ENCODE assay signal across 37 cellular contexts in genomic region chr11:128927108-128927461, GRCh38. TPM values are rescaled to one million over a fixed set of nuclear protein-coding genes. Genes with fewer than 3 reads are reported as not detected.
"Had no signal": no experiment of that assay in that cellular context is flagged by ENCODE, and none has a peak within 500 bp of the region (broad histone marks: within the 10 kb centered on the region; RNA-seq: fewer than 3 reads in every experiment).

No MANE protein-coding gene starts in this region.

- H3K27me3 Mint-ChIP-seq: activated CD4-positive, alpha-beta memory T cell treated with anti-CD3 and anti-CD28 coated beads, Interleukin-2, amount 10 ng/mL, durations not matched to agents 7 days and 5 days had no signal

- H3K27ac Mint-ChIP-seq: activated B cell treated with CpG ODN at 0.5 μM for 24 hours; activated CD4-positive, alpha-beta memory T cell treated with anti-CD3 and anti-CD28 coated beads, Interleukin-2, amount 10 ng/mL, durations not matched to agents 7 days and 5 days; activated CD8-positive, alpha-beta memory T cell treated with anti-CD3 and anti-CD28 coated beads, Interleukin-2, amount 10 ng/mL, durations not matched to agents 7 days and 5 days; activated naive CD4-positive, alpha-beta T cell treated with anti-CD3 and anti-CD28 coated beads, Interleukin-2, amount 10 ng/mL, durations not matched to agents 7 days and 5 days; activated naive CD8-positive, alpha-beta T cell; activated naive CD8-positive, alpha-beta T cell treated with anti-CD3 and anti-CD28 coated beads, Interleukin-2, amount 50 U/mL, for 24 hours had no signal

- H3K36me3 Mint-ChIP-seq: activated CD8-positive, alpha-beta memory T cell treated with anti-CD3 and anti-CD28 coated beads, Interleukin-2, amount 10 ng/mL, durations not matched to agents 7 days and 5 days; activated naive CD4-positive, alpha-beta T cell treated with anti-CD3 and anti-CD28 coated beads, Interleukin-2, amount 10 ng/mL, durations not matched to agents 7 days and 5 days; activated naive CD8-positive, alpha-beta T cell; brain had no signal

- H3K27ac ChIP-seq: RWPE1 had no signal

- FAIRE-seq: bronchial epithelial cell, RCC 7860 had no signal

- H3K9me3 Mint-ChIP-seq: activated B cell treated with CpG ODN at 0.5 μM for 24 hours; activated CD4-positive, alpha-beta memory T cell treated with anti-CD3 and anti-CD28 coated beads, Interleukin-2, amount 10 ng/mL, durations not matched to agents 7 days and 5 days; activated naive CD4-positive, alpha-beta T cell treated with anti-CD3 and anti-CD28 coated beads, Interleukin-2, amount 10 ng/mL, durations not matched to agents 7 days and 5 days; activated naive CD8-positive, alpha-beta T cell treated with anti-CD3 and anti-CD28 coated beads, Interleukin-2, amount 50 U/mL, for 24 hours had no signal

- H3K27me3 ChIP-seq: MG63 had no signal

- H3K36me3 ChIP-seq: MG63 had no signal

- H3K4me3 ChIP-seq: MG63 had no signal

- H3K9me3 ChIP-seq: MG63 had no signal

- H3K4me3 Mint-ChIP-seq: activated B cell treated with CpG ODN at 0.5 μM for 24 hours; activated CD4-positive, alpha-beta memory T cell treated with anti-CD3 and anti-CD28 coated beads, Interleukin-2, amount 10 ng/mL, durations not matched to agents 7 days and 5 days; activated CD8-positive, alpha-beta memory T cell treated with anti-CD3 and anti-CD28 coated beads, Interleukin-2, amount 10 ng/mL, durations not matched to agents 7 days and 5 days; activated naive CD4-positive, alpha-beta T cell treated with anti-CD3 and anti-CD28 coated beads, Interleukin-2, amount 10 ng/mL, durations not matched to agents 7 days and 5 days; activated naive CD8-positive, alpha-beta T cell; activated naive CD8-positive, alpha-beta T cell treated with anti-CD3 and anti-CD28 coated beads, Interleukin-2, amount 50 U/mL, for 24 hours; brain had no signal

- ATAC-seq: activated CD8-positive, alpha-beta memory T cell treated with anti-CD3 and anti-CD28 coated beads, Interleukin-2, amount 10 ng/mL, durations not matched to agents 7 days and 5 days; activated naive CD8-positive, alpha-beta T cell treated with anti-CD3 and anti-CD28 coated beads, Interleukin-2, amount 50 U/mL, for 24 hours; PC-3; Right ventricle myocardium inferior had no signal

- DNase-seq: activated B cell treated with CpG ODN at 0.5 μM for 24 hours; activated CD4-positive, alpha-beta memory T cell treated with anti-CD3 and anti-CD28 coated beads, Interleukin-2, amount 10 ng/mL, durations not matched to agents 7 days and 5 days; activated CD4-positive, alpha-beta T cell treated with anti-CD3 and anti-CD28 coated beads for 48 hours; activated CD4-positive, CD25-positive, alpha-beta regulatory T cell treated with anti-CD3 and anti-CD28 coated beads, Interleukin-2, amount 50 U/mL, for 72 hours; activated CD8-positive, alpha-beta memory T cell treated with anti-CD3 and anti-CD28 coated beads for 24 hours; activated CD8-positive, alpha-beta memory T cell treated with anti-CD3 and anti-CD28 coated beads, Interleukin-2, amount 10 ng/mL, durations not matched to agents 7 days and 5 days; activated CD8-positive, alpha-beta memory T cell treated with anti-CD3 and anti-CD28 coated beads, Interleukin-2, amount 50 U/mL, for 48 hours; activated effector memory CD4-positive, alpha-beta T cell treated with Interleukin-2 at 50 U/mL for 16 hours; activated naive CD4-positive, alpha-beta T cell treated with anti-CD3 and anti-CD28 coated beads, Interleukin-2, amount 10 ng/mL, durations not matched to agents 7 days and 5 days; activated naive CD8-positive, alpha-beta T cell treated with anti-CD3 and anti-CD28 coated beads, Interleukin-2, amount 50 U/mL, for 24 hours; activated T-cell treated with anti-CD3 and anti-CD28 coated beads, Interleukin-2, amount 50 U/mL, for 48 hours; anterior cingulate cortex; caudate nucleus; cerebellar nuclear complex; Kasumi-1; MG63; MV-4-11; NCI-H1092; NCI-H146; NCI-H187; NCI-H2029 treated with DMSO at 0.1 percent for 48 hours; NCI-H2107; NCI-H2171 treated with DMSO at 0.1 percent for 48 hours; NCI-H2227 treated with DMSO at 0.1 percent for 48 hours; NCI-H446; NCI-H510A treated with DMSO at 0.1 percent for 48 hours; PC-3; SW 1271; T-helper 1 cell; T-helper 2 cell; T-helper 9 cell had no signal

RNA-seq across cellular contexts. Expression of gene TP53AIP1, which starts 15.6 kb away (rescaled TPM):
- total RNA-seq: activated B cell treated with CpG ODN at 0.5 μM for 24 hours; activated CD4-positive, alpha-beta memory T cell treated with anti-CD3 and anti-CD28 coated beads, Interleukin-2, amount 10 ng/mL, durations not matched to agents 7 days and 5 days; activated CD8-positive, alpha-beta memory T cell treated with anti-CD3 and anti-CD28 coated beads, Interleukin-2, amount 10 ng/mL, durations not matched to agents 7 days and 5 days; Right ventricle myocardium inferior had no signal

RNA-seq across cellular contexts. Expression of gene KCNJ5, which starts 35.9 kb away (rescaled TPM):
- total RNA-seq: activated B cell treated with CpG ODN at 0.5 μM for 24 hours; activated CD4-positive, alpha-beta memory T cell treated with anti-CD3 and anti-CD28 coated beads, Interleukin-2, amount 10 ng/mL, durations not matched to agents 7 days and 5 days; activated CD8-positive, alpha-beta memory T cell treated with anti-CD3 and anti-CD28 coated beads, Interleukin-2, amount 10 ng/mL, durations not matched to agents 7 days and 5 days; PC-3 had no signal

RNA-seq across cellular contexts. Expression of gene KCNJ1, which starts 60.0 kb away (rescaled TPM):
- total RNA-seq: activated B cell treated with CpG ODN at 0.5 μM for 24 hours; activated CD4-positive, alpha-beta memory T cell treated with anti-CD3 and anti-CD28 coated beads, Interleukin-2, amount 10 ng/mL, durations not matched to agents 7 days and 5 days; activated CD8-positive, alpha-beta memory T cell treated with anti-CD3 and anti-CD28 coated beads, Interleukin-2, amount 10 ng/mL, durations not matched to agents 7 days and 5 days; PC-3; Right ventricle myocardium inferior had no signal
